In genomic region chrX:64204701-64205440, GRCh38 we compare ENCODE assay signal across 8 cellular contexts. TPM values are rescaled to one million over a fixed set of nuclear protein-coding genes. Genes with fewer than 3 reads are reported as not detected.
DNase-seq lines count a peak whose midpoint lies in the region; ATAC-seq, FAIRE-seq and TF ChIP-seq lines count a peak whose summit lies in the region.

No MANE protein-coding gene starts in this region.

- CTCF ChIA-PET in PC-3 (lab: Charles Lee) (no interaction called here), GM12878 (lab: Yijun Ruan, JAX) (no interaction called here)

- H2AFZ ChIP-seq in PC-3 (ENCODE audit: low read length) (peak overlapping the region; percentile 92), GM12878 (ENCODE audit: control insufficient read depth, low read depth, low read length) (peak overlapping the region; percentile 69)

- H3K36me3 ChIP-seq in PC-3 (ENCODE audit: low read depth, low read length) (no peaks in the 10 kb centered on the region), GM12878 (ENCODE audit: control insufficient read depth in 2 of 2, insufficient read depth in 2 of 2, low read length in 1 of 2) (no peaks in the 10 kb centered on the region), iPS-15b (ENCODE audit: control insufficient read depth, insufficient read depth, low read length) (no peaks in the 10 kb centered on the region), gastrocnemius medialis (no peaks in the 10 kb centered on the region)

- H3K27me3 ChIP-seq in PC-3 (ENCODE audit: low read length): no peaks in the 10 kb centered on the region
- no peaks in the 10 kb centered on the region for H3K27me3 ChIP-seq in GM12878 (replicated peaks in 1 of 2; ENCODE audit: control insufficient read depth in 2 of 2, insufficient read depth in 2 of 2, low read length in 1 of 2)
- peaks cover 10% of the 10 kb centered on the region for H3K27me3 ChIP-seq in iPS-15b (ENCODE audit: control insufficient read depth, insufficient read depth, low read length)
- H3K27me3 ChIP-seq in gastrocnemius medialis: no peaks in the 10 kb centered on the region

- FAIRE-seq in GM12878 (lab: Jason Lieb, UNC): no peak

- H3K9me2 ChIP-seq in PC-3 (replicated peaks; ENCODE audit: low read length): no peaks in the 10 kb centered on the region

- in situ Hi-C loops in GM12878 (cut with MboI) (loop anchor here (10.0 to 25.0 kb wide), 2 partner anchors 190 to 1807 kb away; partner anchors contain the start of gene MTMR8), gastrocnemius medialis (cut with MboI; ENCODE audit: low sequenced_read_pairs in 4 of 4) (loop anchor here in 2 of 4 donors (25.0 kb wide), 1 partner anchor 443 kb away; a partner anchor contains a TSS)

- SMC1A ChIA-PET in GM12878 (lab: Charles Lee; ENCODE audit: uncharacterized antibody, unreplicated experiment): interaction anchor here (2.3 kb wide), 1 partner anchor 16 kb away, joined by 6 read pairs; no protein-coding TSS in a partner anchor

- POLR2A ChIA-PET in PC-3 (lab: Charles Lee; ENCODE audit: unreplicated experiment): no interaction called here
- POLR2A ChIA-PET in GM12878 (lab: Charles Lee): interaction anchor here (0.7 kb wide), 1 partner anchor 644 kb away, joined by 4 read pairs; no protein-coding TSS in a partner anchor

- no peaks in the 10 kb centered on the region for H3F3A ChIP-seq in PC-3 (ENCODE audit: low read length, unreplicated experiment)

- TF ChIP-seq POLR2A in GM12878 (IDR thresholded peaks at IDR 0.05; ENCODE audit: low read depth, low read length) (no peak), gastrocnemius medialis (IDR thresholded peaks at IDR 0.05) (no peak)

- RAD21 ChIA-PET in GM12878 (lab: Charles Lee; ENCODE audit: unreplicated experiment): interaction anchor here (1.7 to 2.1 kb wide), 2 partner anchors 34 to 111 kb away, joined by 6 read pairs; no protein-coding TSS in a partner anchor

- H3K9me3 ChIP-seq in PC-3 (ENCODE audit: low read length) (no peaks in the 10 kb centered on the region), GM12878 (replicated peaks; ENCODE audit: control insufficient read depth, insufficient read depth, low read length) (no peaks in the 10 kb centered on the region), iPS-15b (ENCODE audit: control insufficient read depth, insufficient read depth, low read length) (peaks cover 4% of the 10 kb centered on the region), gastrocnemius medialis (no peaks in the 10 kb centered on the region)

- ATAC-seq in HG02970 (IDR thresholded peaks at IDR 0.05; ENCODE audit: low FRiP score, unreplicated experiment): peak; percentile 5
- ATAC-seq in PC-3: peak; percentile 17
- peak; percentile 22 for ATAC-seq in GM12878
- ATAC-seq in gastrocnemius medialis: peak; percentile 27 to 32

- no peak for TF ChIP-seq EP300 in GM12878 (IDR thresholded peaks at IDR 0.05; ENCODE audit: borderline replicate concordance in 1 of 2, control insufficient read depth in 1 of 2, low read depth in 2 of 2, low read length in 2 of 2)

- 38% methylated on average over 40 of the region's 46 CpGs for WGBS in GM12878 (ENCODE audit: insufficient coverage, insufficient replicate concordance, low lambda C conversion rate, missing lambda C conversion rate)

- H3K4me2 ChIP-seq in PC-3 (ENCODE audit: low read length) (peak overlapping the region; percentile 95), GM12878 (ENCODE audit: control insufficient read depth, insufficient read depth) (peak overlapping the region; percentile 73)

- no peak for TF ChIP-seq RAD21 in GM12878 (IDR thresholded peaks at IDR 0.05; ENCODE audit: insufficient read depth, low read depth, low read length)

- H3K9ac ChIP-seq in PC-3 (ENCODE audit: low read length): peak overlapping the region; percentile 86
- H3K9ac ChIP-seq in GM12878 (ENCODE audit: control insufficient read depth, insufficient read depth, low read length): peak overlapping the region; percentile 62
- H3K9ac ChIP-seq in iPS-15b (ENCODE audit: low read depth, low read length): no peak overlapping the region

- H4K20me1 ChIP-seq in PC-3 (ENCODE audit: low read length) (no peaks in the 10 kb centered on the region), GM12878 (ENCODE audit: control insufficient read depth, insufficient read depth) (no peaks in the 10 kb centered on the region)

- BruUV-seq in PC-3 (replicated peaks; lab: Mats Ljungman, UMichigan) (no TSS peak), GM12878 (replicated peaks; lab: Mats Ljungman, UMichigan) (no TSS peak)

- H3K79me2 ChIP-seq in PC-3 (ENCODE audit: low read length) (peaks cover 20% of the 10 kb centered on the region), GM12878 (ENCODE audit: control insufficient read depth, insufficient read depth, low read length) (peaks cover 7% of the 10 kb centered on the region)

- H3K27ac ChIP-seq in PC-3 (ENCODE audit: low read length) (peak overlapping the region; percentile 57), GM12878 (ENCODE audit: control insufficient read depth, insufficient read depth) (peak overlapping the region; percentile 61), gastrocnemius medialis (peak overlapping the region; percentile 79 to 96 (median 90))

- TF ChIP-seq CTCF in PC-3 (conservative IDR thresholded peaks at IDR 0.05; ENCODE audit: low read depth, low read length): no peak
- no peak for TF ChIP-seq CTCF in GM12878 (IDR thresholded peaks at IDR 0.05 in 2 of 3, conservative IDR thresholded peaks at IDR 0.05 in 1 of 3; ENCODE audit: control insufficient read depth in 2 of 3, extremely low read depth in 1 of 3, insufficient read depth in 1 of 3, low read depth in 3 of 3, low read length in 3 of 3)
- no peak for TF ChIP-seq CTCF in gastrocnemius medialis (IDR thresholded peaks at IDR 0.05 in 4 of 5, conservative IDR thresholded peaks at IDR 0.05 in 1 of 5)

- H3K4me3 ChIP-seq in PC-3 (ENCODE audit: low read length) (peak overlapping the region; percentile 88), GM12878 (peak overlapping the region; percentile 76), iPS-15b (ENCODE audit: low read depth, low read length) (peak overlapping the region; percentile 55), gastrocnemius medialis (peak overlapping the region; percentile 60 to 66 (median 64))

- H3K4me1 ChIP-seq in PC-3 (ENCODE audit: insufficient read depth, low read length) (peaks cover 17% of the 10 kb centered on the region), GM12878 (ENCODE audit: control insufficient read depth, insufficient read depth, low read length) (no peaks in the 10 kb centered on the region; the same call in 1 of the 2 replicates), iPS-15b (ENCODE audit: control insufficient read depth, insufficient read depth, low read length) (peaks cover 3% of the 10 kb centered on the region), gastrocnemius medialis (peaks cover 21 to 27% of the 10 kb centered on the region in 2 donors)

- peak; percentile 4 for DNase-seq in activated naive CD4-positive, alpha-beta T cell treated with Interleukin-2 at 50 U/mL for 16 hours
- no peak for DNase-seq in activated naive CD4-positive, alpha-beta T cell (lab: John Stamatoyannopoulos, UW)
- peak; percentile 25 for DNase-seq in PC-3
- no peak for DNase-seq in GM12878 (ENCODE audit: low read depth, low spot score)
- peak; percentile 6 to 26 for DNase-seq in gastrocnemius medialis
- DNase-seq in NCI-H187 treated with DMSO at 0.1 percent for 48 hours (lab: John Stamatoyannopoulos, UW): no peak

- intact Hi-C loops in PC-3 (cut with micrococcal nuclease): loop anchor here (2.0 to 5.0 kb wide), 2 partner anchors 187 to 450 kb away; a partner anchor contains a TSS
- intact Hi-C loops in GM12878 (cut with micrococcal nuclease; ENCODE audit: unreplicated experiment): loop anchor here (10.0 kb wide), 1 partner anchor 450 kb away; a partner anchor contains a TSS
- intact Hi-C loops in gastrocnemius medialis (cut with DNase I; ENCODE audit: low total_unique reads): loop anchor here (1.0 to 10.0 kb wide), 5 partner anchors 25 to 1330 kb away; partner anchors contain the start of genes ASB12, LAS1L and MTMR8

RNA-seq across cellular contexts. Expression of gene AMER1, which starts 0.6 kb away (rescaled TPM):
- total RNA-seq in PC-3 (2014; rRNA removed) (3.9 and 4.3 TPM in 2 replicates), GM12878 (2014; rRNA removed) (5.4 and 5.5 TPM in 2 replicates), GM12878 (2014; rRNA removed; fragmentation: Illumina TruSeq; extraction: Trizol) (4.8 and 5.3 TPM in 2 replicates), GM12878 (2021) (6.2 and 6.3 TPM in 2 replicates), gastrocnemius medialis (1 to 10 TPM; 4.3 to 10.0 (median 6.7) TPM)
- total RNA-seq in GM12878 (2013; cell fraction: nucleolus; rRNA removed): 10.2 and 11.9 TPM in 2 replicates
- polyA plus RNA-seq in GM12878 (2011; ENCODE audit: low read depth): 1.6 TPM
- polyA plus RNA-seq in GM12878 (2011; rRNA removed) (3.1 and 3.7 TPM in 2 replicates), GM12878 (2014; fragmentation: Illumina TruSeq; extraction: Trizol) (5.7 and 6.1 TPM in 2 replicates), GM12878 (2014; fragmentation: Nextera tagmentation; extraction: Ambion mirVana) (under 1 TPM; 0.31 to 0.40 TPM), GM12878 (2014; rRNA removed) (4.3 and 4.7 TPM in 2 replicates), GM12878 (2016; fragmentation: Nextera tagmentation; extraction: Ambion mirVana) (under 1 TPM; 0.16 to 0.23 TPM)
- 3.4 and 3.6 TPM in 2 replicates for polyA plus RNA-seq in GM12878 (2011; cell fraction: cytosol; rRNA removed)
- 6.0 and 7.2 TPM in 2 replicates for polyA plus RNA-seq in GM12878 (2011; cell fraction: nucleus; rRNA removed)
- 2.2 TPM in 2 replicates for polyA plus RNA-seq in GM12878 (2012)
- 6.4 and 8.7 TPM in 2 replicates for polyA minus RNA-seq in GM12878 (2011; rRNA and poly(A)+ RNA removed)
- polyA minus RNA-seq in GM12878 (2011; cell fraction: cytosol; rRNA and poly(A)+ RNA removed): 2.3 and 2.5 TPM in 2 replicates
- 4.6 and 7.0 TPM in 2 replicates for polyA minus RNA-seq in GM12878 (2011; cell fraction: nucleus; rRNA and poly(A)+ RNA removed)

RNA-seq across cellular contexts. Expression of gene ASB12, which starts 25.5 kb away (rescaled TPM):
- total RNA-seq in PC-3 (2014; rRNA removed) (not detected in 2 replicates), GM12878 (2014; rRNA removed) (not detected in 2 replicates), GM12878 (2014; rRNA removed; fragmentation: Illumina TruSeq; extraction: Trizol) (not detected in 2 replicates), GM12878 (2021) (not detected in 2 replicates), gastrocnemius medialis (10 to 100 TPM; 11.4 to 35.9 (median 27.1) TPM)
- total RNA-seq in GM12878 (2013; cell fraction: nucleolus; rRNA removed): 0.42 TPM in 1 of 2 replicates, not detected in the other
- not detected for polyA plus RNA-seq in GM12878 (2011; ENCODE audit: low read depth)
- polyA plus RNA-seq in GM12878 (2011; rRNA removed) (0.09 and 0.35 TPM in 2 replicates), GM12878 (2014; fragmentation: Illumina TruSeq; extraction: Trizol) (0.07 TPM in 1 of 2 replicates, not detected in the other), GM12878 (2014; fragmentation: Nextera tagmentation; extraction: Ambion mirVana) (under 1 TPM in 1 of 2 experiments, not detected in 1; 0.15 TPM), GM12878 (2014; rRNA removed) (0.14 TPM in 1 of 2 replicates, not detected in the other), GM12878 (2016; fragmentation: Nextera tagmentation; extraction: Ambion mirVana) (not detected)
- 0.36 and 0.59 TPM in 2 replicates for polyA plus RNA-seq in GM12878 (2011; cell fraction: cytosol; rRNA removed)
- polyA plus RNA-seq in GM12878 (2011; cell fraction: nucleus; rRNA removed): 0.42 and 0.64 TPM in 2 replicates
- 0.11 and 0.20 TPM in 2 replicates for polyA plus RNA-seq in GM12878 (2012)
- 0.37 and 0.72 TPM in 2 replicates for polyA minus RNA-seq in GM12878 (2011; rRNA and poly(A)+ RNA removed)
- polyA minus RNA-seq in GM12878 (2011; cell fraction: cytosol; rRNA and poly(A)+ RNA removed): not detected in 2 replicates
- polyA minus RNA-seq in GM12878 (2011; cell fraction: nucleus; rRNA and poly(A)+ RNA removed): 0.24 and 0.29 TPM in 2 replicates

Comparison
In these comparisons a context has a peak if more than half of its experiments do, and no peak if none do; other contexts are left out.
1. DNase-seq: peak in activated naive CD4-positive, alpha-beta T cell treated with Interleukin-2 at 50 U/mL for 16 hours (single experiment), PC-3 (single experiment) and gastrocnemius medialis (2 of 2); none in activated naive CD4-positive, alpha-beta T cell (0 of 4), GM12878 (single experiment) and NCI-H187 treated with DMSO at 0.1 percent for 48 hours (single experiment).
2. RNA of gene ASB12, which starts 25.5 kb away (total RNA-seq): 11.4 to 35.9 TPM in gastrocnemius medialis; not detected in PC-3 and 0.42 TPM in GM12878; every median in the first group is over 4 times any median in the second.
3. Peak in every context shown above with its lines, with median percentiles within 50 percentile points of each other: ATAC-seq, H3K27ac ChIP-seq and H3K4me3 ChIP-seq.